ENCODE assay signal across 22 cellular contexts in the genomic region with DNA sequence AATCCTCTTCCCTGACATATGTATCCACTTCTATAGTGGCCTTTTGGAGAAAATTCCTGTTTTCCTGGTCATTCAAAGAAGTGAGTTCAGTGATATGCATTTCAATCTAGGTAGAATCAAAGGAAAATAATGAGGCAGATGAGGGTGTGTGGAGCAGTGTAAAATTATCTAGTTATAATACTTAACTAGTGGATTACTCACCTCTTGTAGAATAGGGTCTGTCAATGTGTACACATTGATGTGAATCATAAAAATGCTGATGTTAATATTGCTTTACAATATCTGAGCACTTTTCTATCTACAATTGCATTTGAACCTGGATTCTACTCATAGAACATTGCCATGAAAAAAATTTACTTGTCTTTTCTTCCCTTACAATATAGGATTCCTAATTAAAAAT.
"Had no signal": no experiment of that assay in that cellular context is flagged by ENCODE, and none has a peak within 500 bp of the region (broad histone marks: within the 10 kb centered on the region; RNA-seq: fewer than 3 reads in every experiment).

No MANE protein-coding gene starts in this region.

- H3K27ac ChIP-seq: KMS-11, SJCRH30 had no signal

- H3K4me2 ChIP-seq: KMS-11 had no signal

- ATAC-seq: HepG2, Panc1, Right ventricle myocardium inferior, SK-N-SH treated with all-trans-retinoic acid at 6 μM for 48 hours had no signal

- H3K9me3 ChIP-seq: SJCRH30 had no signal

- H3K4me3 ChIP-seq: SJCRH30 had no signal

- H3K4me1 ChIP-seq: SJCRH30 had no signal

- DNase-seq: IMR-90, Kasumi-1, MM.1S, NCI-H1092 treated with DMSO at 0.1 percent for 48 hours, NCI-H1436, NCI-H187, NCI-H2029, NCI-H2081 treated with DMSO at 0.1 percent for 48 hours, NCI-H2171, NCI-H226, NCI-H446, NCI-H510A, NCI-H524 treated with DMSO at 0.1 percent for 48 hours, NCI-H69, NCI-H774, SHP77 treated with DMSO at 0.1 percent for 48 hours, SJCRH30 had no signal

- FAIRE-seq: HepG2 had no signal

- H3K27me3 ChIP-seq: SJCRH30 had no signal

- H3K9ac ChIP-seq: KMS-11 had no signal

- H3K36me3 ChIP-seq: SJCRH30 had no signal
